Comparison of ENCODE assay signal across 21 cellular contexts in genomic region chr3:116281313-116282143, GRCh38.
A peak's percentile ranks its signal among the peaks of the same experiment; 100 is the strongest.
DNase-seq lines count a peak whose midpoint lies in the region; ATAC-seq and TF ChIP-seq lines count a peak whose summit lies in the region.
"Had no signal": no experiment of that assay in that cellular context is flagged by ENCODE, and none has a peak within 500 bp of the region (broad histone marks: within the 10 kb centered on the region; RNA-seq: fewer than 3 reads in every experiment).

No MANE protein-coding gene starts in this region.

- no peak overlapping the region for H3K4me3 Mint-ChIP-seq in activated T-cell treated with anti-CD3 and anti-CD28 coated beads, Interleukin-2, amount 50 U/mL, for 4 hours
- H3K4me3 Mint-ChIP-seq: activated naive CD8-positive, alpha-beta T cell treated with anti-CD3 and anti-CD28 coated beads for 36 hours; activated T-helper 17 cell treated with anti-CD3 and anti-CD28 coated beads, Interleukin-2, amount 50 U/mL, for 72 hours; natural killer cell; stimulated activated naive CD8-positive, alpha-beta T cell treated with anti-CD3 and anti-CD28 coated beads, Interleukin-15, amount 100 ng/mL, for 72 hours had no signal

- H3K4me1 Mint-ChIP-seq in activated T-cell treated with anti-CD3 and anti-CD28 coated beads, Interleukin-2, amount 50 U/mL, for 4 hours (ENCODE audit: low read depth), result no peaks in the 10 kb centered on the region
- H3K4me1 Mint-ChIP-seq: activated naive CD8-positive, alpha-beta T cell treated with anti-CD3 and anti-CD28 coated beads for 36 hours; activated T-helper 17 cell treated with anti-CD3 and anti-CD28 coated beads, Interleukin-2, amount 50 U/mL, for 72 hours; natural killer cell; stimulated activated naive CD8-positive, alpha-beta T cell treated with anti-CD3 and anti-CD28 coated beads, Interleukin-15, amount 100 ng/mL, for 72 hours had no signal

- DNase-seq in GM10266 (ENCODE audit: extremely low spot score) (peak; percentile 12), RKO (ENCODE audit: low spot score) (no peak), SIG-M5 (lab: John Stamatoyannopoulos, UW) (no peak), AML-193 (lab: John Stamatoyannopoulos, UW) (no peak)
- DNase-seq in activated T-cell treated with anti-CD3 and anti-CD28 coated beads, Interleukin-2, amount 50 U/mL, for 4 hours, result no peak
- DNase-seq: activated CD4-positive, alpha-beta T cell treated with anti-CD3 and anti-CD28 coated beads, Interleukin-2, amount 50 U/mL, for 1 hour; activated naive CD8-positive, alpha-beta T cell treated with anti-CD3 and anti-CD28 coated beads for 36 hours; DMS79; GOT3; heart left ventricle; KG1; natural killer cell; NCI-H146; NCI-H526; spleen; stimulated activated CD4-positive, alpha-beta T cell treated with anti-CD3 and anti-CD28 coated beads, Interleukin-4, amount 100 ng/mL, for 4 hours; stimulated activated naive CD8-positive, alpha-beta T cell treated with anti-CD3 and anti-CD28 coated beads, Interleukin-15, amount 100 ng/mL, for 72 hours had no signal

- TF ChIP-seq CTCF in GM10266 (IDR thresholded peaks at IDR 0.05; ENCODE audit: control insufficient read depth, insufficient read depth, low read depth, missing control alignments), result no peak

- no peaks in the 10 kb centered on the region for H3K9me3 Mint-ChIP-seq in activated T-cell treated with anti-CD3 and anti-CD28 coated beads, Interleukin-2, amount 50 U/mL, for 4 hours
- H3K9me3 Mint-ChIP-seq: activated T-helper 17 cell treated with anti-CD3 and anti-CD28 coated beads, Interleukin-2, amount 50 U/mL, for 72 hours; stimulated activated naive CD8-positive, alpha-beta T cell treated with anti-CD3 and anti-CD28 coated beads, Interleukin-15, amount 100 ng/mL, for 72 hours had no signal

- peak; percentile 63 for ATAC-seq in GM18907 (IDR thresholded peaks at IDR 0.05; ENCODE audit: unreplicated experiment)
- ATAC-seq in HG02678 (IDR thresholded peaks at IDR 0.05; ENCODE audit: unreplicated experiment), result peak; percentile 63
- ATAC-seq in HG03520 (IDR thresholded peaks at IDR 0.05; ENCODE audit: unreplicated experiment), result peak; percentile 58
- ATAC-seq in activated T-cell treated with anti-CD3 and anti-CD28 coated beads, Interleukin-2, amount 50 U/mL, for 4 hours, result no peak
- ATAC-seq: activated T-helper 17 cell treated with anti-CD3 and anti-CD28 coated beads, Interleukin-2, amount 50 U/mL, for 72 hours; heart left ventricle; natural killer cell; stimulated activated naive CD8-positive, alpha-beta T cell treated with anti-CD3 and anti-CD28 coated beads, Interleukin-15, amount 100 ng/mL, for 72 hours had no signal

- H3K27me3 Mint-ChIP-seq in activated T-cell treated with anti-CD3 and anti-CD28 coated beads, Interleukin-2, amount 50 U/mL, for 4 hours (ENCODE audit: low read depth), result no peaks in the 10 kb centered on the region
- H3K27me3 Mint-ChIP-seq: activated naive CD8-positive, alpha-beta T cell treated with anti-CD3 and anti-CD28 coated beads for 36 hours; activated T-helper 17 cell treated with anti-CD3 and anti-CD28 coated beads, Interleukin-2, amount 50 U/mL, for 72 hours; stimulated activated naive CD8-positive, alpha-beta T cell treated with anti-CD3 and anti-CD28 coated beads, Interleukin-15, amount 100 ng/mL, for 72 hours had no signal

- no peaks in the 10 kb centered on the region for H3K36me3 Mint-ChIP-seq in activated T-cell treated with anti-CD3 and anti-CD28 coated beads, Interleukin-2, amount 50 U/mL, for 4 hours (ENCODE audit: insufficient read depth)
- H3K36me3 Mint-ChIP-seq: activated naive CD8-positive, alpha-beta T cell treated with anti-CD3 and anti-CD28 coated beads for 36 hours; natural killer cell had no signal

Comparison
In these comparisons a context has a peak if more than half of its experiments do, and no peak if none do; other contexts are left out.
1. ATAC-seq: peak in GM18907 (single experiment), HG02678 (single experiment) and HG03520 (single experiment); none in activated T-cell treated with anti-CD3 and anti-CD28 coated beads, Interleukin-2, amount 50 U/mL, for 4 hours (0 of 2).